In genomic region chr16:78317871-78318270, GRCh38 we compare ENCODE assay signal across 1 cellular context.
TF ChIP-seq lines count a peak whose summit lies in the region.

No MANE protein-coding gene starts in this region.

TF ChIP-seq in SK-N-SH treated with all-trans-retinoic acid at 6 μM for 48 hours, 23 proteins besides CTCF, POLR2A, EP300 and RAD21 (continued from another document):
- TF ChIP-seq CREB5 (CRISPR knock-in tag; IDR thresholded peaks at IDR 0.05; ENCODE audit: low read depth) (no peak), SNAI2 (CRISPR knock-in tag; IDR thresholded peaks at IDR 0.05) (no peak), POU6F1 (CRISPR knock-in tag; IDR thresholded peaks at IDR 0.05; ENCODE audit: borderline replicate concordance, low read depth) (no peak)
TF ChIP-seq in SK-N-SH treated with all-trans-retinoic acid at 6 μM for 48 hours: peak in this region for 0.
